ENCODE assay signal across 9 cellular contexts in the genomic region with DNA sequence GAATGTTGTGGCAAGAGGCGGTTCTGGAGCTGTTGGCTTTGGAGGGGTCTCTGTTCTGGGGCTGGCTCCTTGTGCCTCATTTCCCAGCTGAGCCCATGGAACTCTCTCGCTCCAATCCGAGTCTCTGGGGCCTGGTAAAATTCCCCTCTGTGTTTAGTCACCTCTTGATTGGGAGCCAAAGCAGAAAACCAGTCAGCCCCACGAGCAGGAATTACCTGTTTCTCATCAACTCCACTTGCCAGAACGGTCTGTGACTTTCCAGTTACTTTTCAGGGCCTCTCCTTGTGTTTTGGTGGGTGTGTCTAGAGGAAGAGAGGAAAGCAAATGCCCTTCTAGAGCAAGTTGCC. TPM values are rescaled to one million over a fixed set of nuclear protein-coding genes. Genes with fewer than 3 reads are reported as not detected.
DNase-seq lines count a peak whose midpoint lies in the region; ATAC-seq and TF ChIP-seq lines count a peak whose summit lies in the region.
"Had no signal": no experiment of that assay in that cellular context is flagged by ENCODE, and none has a peak within 500 bp of the region (broad histone marks: within the 10 kb centered on the region; RNA-seq: fewer than 3 reads in every experiment).

No MANE protein-coding gene starts in this region.

- H2BK5ac ChIP-seq in mesenchymal stem cell (ENCODE audit: low read depth, low read length, poor library complexity, severe bottlenecking): peak overlapping the region; percentile 93

- peak overlapping the region; percentile 15 for H2AFZ ChIP-seq in mammary epithelial cell (ENCODE audit: low read depth, low read length)
- peak overlapping the region; percentile 29 for H2AFZ ChIP-seq in mesenchymal stem cell (ENCODE audit: low read depth, low read length)

- H3K4ac ChIP-seq in mesenchymal stem cell (ENCODE audit: low read depth in 1 of 2, low read length in 2 of 2): peak overlapping the region; percentile 78 to 86

- peak overlapping the region; percentile 31 to 56 for H3K18ac ChIP-seq in mesenchymal stem cell (ENCODE audit: low read depth in 1 of 2, low read length in 2 of 2)

- H3K27ac ChIP-seq in mammary epithelial cell (ENCODE audit: insufficient read depth, low read depth, low read length): peak overlapping the region; percentile 98
- peak overlapping the region; percentile 99 for H3K27ac ChIP-seq in mesenchymal stem cell (ENCODE audit: low read length, poor library complexity, severe bottlenecking)
- H3K27ac ChIP-seq in urinary bladder (ENCODE audit: low read depth): peak overlapping the region; percentile 96

- ATAC-seq in GM21528 (IDR thresholded peaks at IDR 0.05; ENCODE audit: low FRiP score, unreplicated experiment): no peak

- H3K4me2 ChIP-seq in mammary epithelial cell (ENCODE audit: insufficient read depth, low read depth, low read length) (peak overlapping the region; percentile 82), mesenchymal stem cell (ENCODE audit: low read length, poor library complexity, severe bottlenecking) (peak overlapping the region; percentile 65)

- peak overlapping the region; percentile 69 for H4K8ac ChIP-seq in mesenchymal stem cell (ENCODE audit: low read length)

- peak; percentile 65 for DNase-seq in DMS79 (lab: John Stamatoyannopoulos, UW)
- peak; percentile 74 for DNase-seq in MG63
- peak; percentile 98 for DNase-seq in mammary epithelial cell
- no peak for DNase-seq in mesenchymal stem cell
- no peak for DNase-seq in superior temporal gyrus (ENCODE audit: extremely low spot score)
- DNase-seq in NCI-H69 (lab: John Stamatoyannopoulos, UW): no peak

- no peaks in the 10 kb centered on the region for H4K20me1 ChIP-seq in mammary epithelial cell (ENCODE audit: insufficient read depth, low read length)

- TSS peak; percentile 80 for BruUV-seq in mammary epithelial cell (replicated peaks; lab: Mats Ljungman, UMichigan)

- intact Hi-C loops in mammary epithelial cell (cut with micrococcal nuclease): loop anchor here (1.0 kb wide), 1 partner anchor 46 kb away; no protein-coding TSS in a partner anchor

- H3K9me3 ChIP-seq in MG63 (no peaks in the 10 kb centered on the region), mammary epithelial cell (replicated peaks; ENCODE audit: insufficient read depth, low read length) (no peaks in the 10 kb centered on the region), mesenchymal stem cell (ENCODE audit: control insufficient read depth, low read length) (no peaks in the 10 kb centered on the region)

- H3K79me1 ChIP-seq in mesenchymal stem cell (replicated peaks; ENCODE audit: low read length, poor library complexity, severe bottlenecking): no peaks in the 10 kb centered on the region

- H3K27me3 ChIP-seq in MG63 (no peaks in the 10 kb centered on the region), mammary epithelial cell (ENCODE audit: insufficient read depth, low read length) (no peaks in the 10 kb centered on the region), mesenchymal stem cell (ENCODE audit: control insufficient read depth in 1 of 2, insufficient read depth in 1 of 2, low read length in 2 of 2) (no peaks in the 10 kb centered on the region)

- H2BK15ac ChIP-seq in mesenchymal stem cell (ENCODE audit: low read depth, poor library complexity, severe bottlenecking): peak overlapping the region; percentile 97

- peak overlapping the region; percentile 53 for H2AK5ac ChIP-seq in mesenchymal stem cell (ENCODE audit: low read length, severe bottlenecking)

- H3K4me3 ChIP-seq in MG63 (peak overlapping the region; percentile 9), mammary epithelial cell (replicated peaks in 1 of 3; ENCODE audit: insufficient read depth in 1 of 3, low read depth in 2 of 3, low read length in 3 of 3) (peak overlapping the region; percentile 6 to 41 (median 37)), mesenchymal stem cell (ENCODE audit: insufficient read depth in 1 of 2, low read depth in 1 of 2, low read length in 2 of 2) (peak overlapping the region in 1 of 2 experiments; percentile 70), urinary bladder (ENCODE audit: low read depth, low read length) (no peak overlapping the region)

- WGBS in mammary epithelial cell (ENCODE audit: low coverage, missing lambda C conversion rate): 0% methylated on average over 4 of the region's 5 CpGs
- WGBS in mesenchymal stem cell: 13% methylated on average over 4 of the region's 5 CpGs
- 13% methylated on average over 5 of the region's 5 CpGs for WGBS in urinary bladder

- H2BK120ac ChIP-seq in mesenchymal stem cell (ENCODE audit: low read depth, low read length): peak overlapping the region; percentile 84

- H2BK12ac ChIP-seq in mesenchymal stem cell (ENCODE audit: low read length in 2 of 2): peak overlapping the region in 1 of 2 experiments; percentile 72

- H3K9ac ChIP-seq in mammary epithelial cell (ENCODE audit: insufficient read depth, low read length): peak overlapping the region; percentile 91
- peak overlapping the region; percentile 90 for H3K9ac ChIP-seq in mesenchymal stem cell (ENCODE audit: low read length)

- peak overlapping the region; percentile 61 for H4K91ac ChIP-seq in mesenchymal stem cell (ENCODE audit: low read length)

- CTCF ChIA-PET in mammary epithelial cell (lab: Charles Lee; ENCODE audit: low non-redundant PET): no interaction called here

- no peak overlapping the region for H3K14ac ChIP-seq in mesenchymal stem cell (ENCODE audit: low read length in 2 of 2)

- H3K79me2 ChIP-seq in mammary epithelial cell (ENCODE audit: insufficient read depth, low read length): no peaks in the 10 kb centered on the region

- no peaks in the 10 kb centered on the region for H3K36me3 ChIP-seq in MG63
- H3K36me3 ChIP-seq in mammary epithelial cell (ENCODE audit: insufficient read depth, low read length): no peaks in the 10 kb centered on the region
- H3K36me3 ChIP-seq in mesenchymal stem cell (ENCODE audit: control insufficient read depth in 1 of 2, insufficient read depth in 2 of 2, low read depth in 1 of 2, low read length in 2 of 2): no peaks in the 10 kb centered on the region
- no peaks in the 10 kb centered on the region for H3K36me3 ChIP-seq in urinary bladder (ENCODE audit: insufficient read depth)

- dilution Hi-C loops in mammary epithelial cell (cut with HindIII; ENCODE audit: low sequenced_read_pairs): loop anchor here (5.0 kb wide), 1 partner anchor 100 kb away; no protein-coding TSS in a partner anchor

- in situ Hi-C loops in mammary epithelial cell (cut with MboI; ENCODE audit: low sequenced_read_pairs in 2 of 2): no loop called here

- H3K23ac ChIP-seq in mesenchymal stem cell (ENCODE audit: low read length in 2 of 2): peak overlapping the region in 1 of 2 experiments; percentile 93

- no peak for TF ChIP-seq CTCF in mammary epithelial cell (conservative IDR thresholded peaks at IDR 0.05 in 1 of 2, IDR thresholded peaks at IDR 0.05 in 1 of 2; ENCODE audit: extremely low read depth in 1 of 2, insufficient read depth in 1 of 2, low read depth in 1 of 2, low read length in 2 of 2)

- H3K4me1 ChIP-seq in mammary epithelial cell (ENCODE audit: insufficient read depth, low read length) (peaks cover 74% of the 10 kb centered on the region), mesenchymal stem cell (ENCODE audit: control insufficient read depth, insufficient read depth, low read depth, low read length) (peaks cover 9% of the 10 kb centered on the region), urinary bladder (ENCODE audit: insufficient read depth) (peaks cover 2% of the 10 kb centered on the region)

RNA-seq across cellular contexts. Expression of a gene that starts 10.8 kb away (rescaled TPM):
- 347 and 507 TPM in 2 replicates for total RNA-seq in MG63 (2014; rRNA removed; shearing (Covaris generic); ENCODE audit: low replicate concordance)
- total RNA-seq in mammary epithelial cell (1,000 to 10,000 TPM in 1 of 2 donors, 100 to 1,000 TPM in 1; 395 to 2,534 TPM), urinary bladder (81.9 TPM)
- polyA plus RNA-seq in mammary epithelial cell (4,742 TPM), urinary bladder (910 TPM)
- polyA minus RNA-seq in mammary epithelial cell: 4,355 TPM
- polyA plus RNA-seq in mesenchymal stem cell (2013, experiment 1 of 2): 2,510 TPM
- 2,559 TPM for polyA plus RNA-seq in mesenchymal stem cell (2013, experiment 2 of 2)

RNA-seq across cellular contexts. Expression of a gene that starts 41.3 kb away (rescaled TPM):
- not detected in 2 replicates for total RNA-seq in MG63 (2014; rRNA removed; shearing (Covaris generic); ENCODE audit: low replicate concordance)
- total RNA-seq in mammary epithelial cell (not detected), urinary bladder (not detected)
- polyA plus RNA-seq in mammary epithelial cell (not detected), urinary bladder (not detected)
- polyA minus RNA-seq in mammary epithelial cell: not detected
- polyA plus RNA-seq in mesenchymal stem cell (2013, experiment 1 of 2): not detected
- polyA plus RNA-seq in mesenchymal stem cell (2013, experiment 2 of 2): not detected
- total RNA-seq: SK-MEL-5 had no signal

RNA-seq across cellular contexts. Expression of a gene that starts 53.9 kb away (rescaled TPM):
- 213 and 271 TPM in 2 replicates for total RNA-seq in MG63 (2014; rRNA removed; shearing (Covaris generic); ENCODE audit: low replicate concordance)
- total RNA-seq in mammary epithelial cell: 1,000 to 10,000 TPM in 1 of 2 donors, 100 to 1,000 TPM in 1; 213 to 2,371 TPM
- polyA plus RNA-seq in mammary epithelial cell: 1,008 TPM
- polyA minus RNA-seq in mammary epithelial cell: 997 TPM
- polyA plus RNA-seq in mesenchymal stem cell (2013, experiment 1 of 2): 743 TPM
- 740 TPM for polyA plus RNA-seq in mesenchymal stem cell (2013, experiment 2 of 2)
- 116 TPM for total RNA-seq in urinary bladder
- 246 TPM for polyA plus RNA-seq in urinary bladder

Comparison
In these comparisons a context has a peak if more than half of its experiments do, and no peak if none do; other contexts are left out.
1. DNase-seq: peak in DMS79 (single experiment), MG63 (single experiment) and mammary epithelial cell (single experiment); none in mesenchymal stem cell (single experiment), superior temporal gyrus (single experiment) and NCI-H69 (single experiment).
2. Peak in every context shown above with its lines, with median percentiles within 50 percentile points of each other: H3K27ac ChIP-seq.